20 cellular contexts compared by ENCODE assay signal in genomic region chr9:100590481-100590880, GRCh38. TPM values are rescaled to one million over a fixed set of nuclear protein-coding genes. Genes with fewer than 3 reads are reported as not detected.
A peak's percentile ranks its signal among the peaks of the same experiment; 100 is the strongest.
DNase-seq lines count a peak whose midpoint lies in the region; ATAC-seq, FAIRE-seq and TF ChIP-seq lines count a peak whose summit lies in the region.
"Had no signal": no experiment of that assay in that cellular context is flagged by ENCODE, and none has a peak within 500 bp of the region (broad histone marks: within the 10 kb centered on the region; RNA-seq: fewer than 3 reads in every experiment).

No MANE protein-coding gene starts in this region.

- peaks cover 31% of the 10 kb centered on the region for H3F3A ChIP-seq in SK-N-SH (replicated peaks; ENCODE audit: insufficient read depth)

- H3K9me1 ChIP-seq in endothelial cell of umbilical vein (replicated peaks; ENCODE audit: control insufficient read depth, extremely low read depth, insufficient read depth, low read length): no peaks in the 10 kb centered on the region

- peak; percentile 31 to 66 (median 46) for ATAC-seq in psoas muscle
- ATAC-seq in activated naive CD4-positive, alpha-beta T cell treated with anti-CD3 and anti-CD28 coated beads, Interleukin-2, amount 50 U/mL, for 72 hours: no peak
- ATAC-seq: activated naive CD8-positive, alpha-beta T cell treated with anti-CD3 and anti-CD28 coated beads, Interleukin-2, amount 50 U/mL, for 24 hours; activated T-helper 17 cell treated with anti-CD3 and anti-CD28 coated beads, Interleukin-2, amount 50 U/mL, for 72 hours; left lobe of liver had no signal

- TF ChIP-seq CTCF in SK-N-SH (IDR thresholded peaks at IDR 0.05): no peak
- no peak for TF ChIP-seq CTCF in endothelial cell of umbilical vein (IDR thresholded peaks at IDR 0.05; ENCODE audit: extremely low read depth in 1 of 2, insufficient read depth in 1 of 2, low read depth in 1 of 2, low read length in 2 of 2)
- no peak for TF ChIP-seq CTCF in psoas muscle (IDR thresholded peaks at IDR 0.05)
- no peak for TF ChIP-seq CTCF in esophagus squamous epithelium (IDR thresholded peaks at IDR 0.05)

- no peaks in the 10 kb centered on the region for H3K36me3 Mint-ChIP-seq in activated naive CD4-positive, alpha-beta T cell treated with anti-CD3 and anti-CD28 coated beads, Interleukin-2, amount 50 U/mL, for 72 hours

- DNase-seq in EH (ENCODE audit: low read depth) (peak; percentile 92), SK-N-SH (no peak), endothelial cell of umbilical vein (ENCODE audit: low read depth, low spot score) (peak; percentile 30), psoas muscle (no peak), NCI-H526 (lab: John Stamatoyannopoulos, UW) (no peak), esophagus squamous epithelium (lab: John Stamatoyannopoulos, UW) (no peak)
- DNase-seq in stimulated activated CD4-positive, alpha-beta T cell treated with anti-CD3 and anti-CD28 coated beads, Interleukin-15, amount 100 ng/mL, for 24 hours: no peak
- no peak for DNase-seq in activated naive CD4-positive, alpha-beta T cell treated with anti-CD3 and anti-CD28 coated beads, Interleukin-2, amount 50 U/mL, for 72 hours (ENCODE audit: low spot score in 2 of 2)
- DNase-seq: activated CD4-positive, alpha-beta T cell treated with anti-CD3 and anti-CD28 coated beads for 1 hour; activated naive CD8-positive, alpha-beta T cell treated with anti-CD3 and anti-CD28 coated beads, Interleukin-2, amount 50 U/mL, for 24 hours; endodermal cell; NCI-H1436; NCI-H2171; NCI-H748 treated with DMSO at 0.1 percent for 48 hours; stimulated activated naive CD4-positive, alpha-beta T cell; T1000; upper lobe of left lung had no signal

- 23% methylated on average over 2 of the region's 2 CpGs for WGBS in SK-N-SH (ENCODE audit: low lambda C conversion rate)
- 20 to 39% (median 26%) methylated on average over 2 of the region's 2 CpGs for WGBS in psoas muscle, 3 donors
- WGBS in esophagus squamous epithelium, 2 donors: 57 to 83% methylated on average over 1 to 2 of the region's 2 CpGs

- H4K20me1 ChIP-seq in SK-N-SH (ENCODE audit: insufficient read depth): no peaks in the 10 kb centered on the region
- no peaks in the 10 kb centered on the region for H4K20me1 ChIP-seq in endothelial cell of umbilical vein (replicated peaks; ENCODE audit: control insufficient read depth, extremely low read depth, insufficient read depth, low read length)

- H3K4me2 ChIP-seq in SK-N-SH (peak overlapping the region; percentile 37; the same call in 1 of the 2 replicates), endothelial cell of umbilical vein (ENCODE audit: insufficient read depth, low read length) (no peak overlapping the region)
- H3K4me2 ChIP-seq: neural progenitor cell had no signal

- dilution Hi-C loops in endothelial cell of umbilical vein (cut with MboI; ENCODE audit: extremely low pct_ligation_motif_present, low sequenced_read_pairs): no loop called here

- no peaks in the 10 kb centered on the region for H3K9me2 ChIP-seq in SK-N-SH

- no peak for TF ChIP-seq EP300 in SK-N-SH (IDR thresholded peaks at IDR 0.05; ENCODE audit: borderline replicate concordance in 1 of 2, low read depth in 1 of 2, low read length in 1 of 2)

- H3K4me3 ChIP-seq in SK-N-SH (ENCODE audit: low read depth in 2 of 2, low read length in 1 of 2) (no peak overlapping the region), endothelial cell of umbilical vein (replicated peaks in 1 of 3; ENCODE audit: insufficient read depth in 1 of 3, low read depth in 1 of 3, low read length in 3 of 3) (no peak overlapping the region), psoas muscle (no peak overlapping the region), esophagus squamous epithelium (no peak overlapping the region)
- H3K4me3 ChIP-seq: neural progenitor cell, upper lobe of left lung had no signal

- H3K27ac ChIP-seq in SK-N-SH (ENCODE audit: low read depth in 2 of 2, low read length in 1 of 2) (peak overlapping the region in 1 of 2 experiments; percentile 74; a peak in 2 of 4 replicates), endothelial cell of umbilical vein (ENCODE audit: insufficient read depth, low read depth, low read length) (no peak overlapping the region), psoas muscle (peak overlapping the region; percentile 74), esophagus squamous epithelium (no peak overlapping the region)
- H3K27ac ChIP-seq: neural progenitor cell, upper lobe of left lung had no signal

- H3K9ac ChIP-seq in SK-N-SH: no peak overlapping the region
- no peak overlapping the region for H3K9ac ChIP-seq in endothelial cell of umbilical vein (replicated peaks; ENCODE audit: extremely low read depth, insufficient read depth, low read length)
- H3K9ac ChIP-seq: neural progenitor cell had no signal

- TF ChIP-seq POLR2A in endothelial cell of umbilical vein (IDR thresholded peaks at IDR 0.05; ENCODE audit: low read depth, low read length) (no peak), esophagus squamous epithelium (IDR thresholded peaks at IDR 0.05) (no peak)

- H3K36me3 ChIP-seq in SK-N-SH (replicated peaks in 1 of 2; ENCODE audit: control insufficient read depth in 1 of 2, insufficient read depth in 2 of 2, low read length in 1 of 2) (peaks cover 0 to 2% of the 10 kb centered on the region in 2 experiments), endothelial cell of umbilical vein (ENCODE audit: control insufficient read depth in 2 of 2, extremely low read depth in 1 of 2, insufficient read depth in 2 of 2, low read length in 2 of 2) (no peaks in the 10 kb centered on the region), psoas muscle (ENCODE audit: insufficient read depth in 1 of 2, low read depth in 1 of 2) (peaks cover 0 to 33% of the 10 kb centered on the region in 2 donors), esophagus squamous epithelium (no peaks in the 10 kb centered on the region)
- H3K36me3 ChIP-seq: upper lobe of left lung had no signal

- CTCF ChIA-PET in SK-N-SH (lab: Yijun Ruan, JAX): interaction anchor here (1.6 kb wide), 1 partner anchor 12 kb away, joined by 6 read pairs; no protein-coding TSS in a partner anchor
- CTCF ChIA-PET in endothelial cell of umbilical vein (lab: Charles Lee): interaction anchor here (1.0 to 1.6 kb wide), 6 partner anchors 12 to 266 kb away, joined by 3 to 4 read pairs (median 3); partner anchors contain the start of gene TMEFF1

- H3K4me1 ChIP-seq in SK-N-SH (ENCODE audit: control insufficient read depth in 1 of 2, insufficient read depth in 2 of 2, low read depth in 1 of 2, low read length in 1 of 2): peaks cover 0 to 30% of the 10 kb centered on the region in 2 experiments; a peak in 1 of 4 replicates
- H3K4me1 ChIP-seq in endothelial cell of umbilical vein (ENCODE audit: control insufficient read depth, extremely low read depth, insufficient read depth, low read length): peaks cover 34% of the 10 kb centered on the region
- peaks cover 14% of the 10 kb centered on the region for H3K4me1 ChIP-seq in psoas muscle
- H3K4me1 ChIP-seq in esophagus squamous epithelium: peaks cover 0 to 7% (median 0%) of the 10 kb centered on the region in 3 donors
- H3K4me1 ChIP-seq: upper lobe of left lung had no signal

- H3K27ac Mint-ChIP-seq in activated naive CD4-positive, alpha-beta T cell treated with anti-CD3 and anti-CD28 coated beads, Interleukin-2, amount 50 U/mL, for 72 hours: no peak overlapping the region
- H3K27ac Mint-ChIP-seq: activated naive CD8-positive, alpha-beta T cell treated with anti-CD3 and anti-CD28 coated beads, Interleukin-2, amount 50 U/mL, for 24 hours; activated T-helper 17 cell treated with anti-CD3 and anti-CD28 coated beads, Interleukin-2, amount 50 U/mL, for 72 hours; endodermal cell; neural progenitor cell had no signal

- peak; percentile 53 for FAIRE-seq in endothelial cell of umbilical vein (lab: Jason Lieb, UNC)

- POLR2A ChIA-PET in SK-N-SH (lab: Yijun Ruan, JAX) (no interaction called here), endothelial cell of umbilical vein (lab: Charles Lee) (no interaction called here)

- H2AFZ ChIP-seq in SK-N-SH (ENCODE audit: low read depth): no peak overlapping the region
- no peak overlapping the region for H2AFZ ChIP-seq in endothelial cell of umbilical vein (ENCODE audit: low read depth, low read length)
- H2AFZ ChIP-seq: neural progenitor cell had no signal

- TF ChIP-seq RAD21 in SK-N-SH (IDR thresholded peaks at IDR 0.05; ENCODE audit: low read length): no peak

- H3K79me2 ChIP-seq in SK-N-SH (ENCODE audit: insufficient read depth) (no peaks in the 10 kb centered on the region), endothelial cell of umbilical vein (ENCODE audit: control insufficient read depth, insufficient read depth, low read length) (no peaks in the 10 kb centered on the region)

- BruUV-seq in endothelial cell of umbilical vein (replicated peaks; lab: Mats Ljungman, UMichigan): no TSS peak

- intact Hi-C loops in endothelial cell of umbilical vein (cut with micrococcal nuclease) (no loop called here), psoas muscle (cut with DNase I) (loop anchor here (10.0 kb wide), 2 partner anchors 116 to 766 kb away; partner anchors contain the start of genes NR4A3 (in 1 of the 2) and TMEFF1 (in 1 of the 2)), esophagus squamous epithelium (cut with DNase I) (no loop called here)

- H3K9me3 ChIP-seq in SK-N-SH: no peaks in the 10 kb centered on the region
- no peaks in the 10 kb centered on the region for H3K9me3 ChIP-seq in endothelial cell of umbilical vein (replicated peaks; ENCODE audit: control insufficient read depth, insufficient read depth, low read length)
- H3K9me3 ChIP-seq in psoas muscle: no peaks in the 10 kb centered on the region
- no peaks in the 10 kb centered on the region for H3K9me3 ChIP-seq in esophagus squamous epithelium
- H3K9me3 ChIP-seq: upper lobe of left lung had no signal

- H3K9me3 Mint-ChIP-seq in activated naive CD4-positive, alpha-beta T cell treated with anti-CD3 and anti-CD28 coated beads, Interleukin-2, amount 50 U/mL, for 72 hours: no peaks in the 10 kb centered on the region
- H3K9me3 Mint-ChIP-seq: activated naive CD8-positive, alpha-beta T cell treated with anti-CD3 and anti-CD28 coated beads, Interleukin-2, amount 50 U/mL, for 24 hours; activated T-helper 17 cell treated with anti-CD3 and anti-CD28 coated beads, Interleukin-2, amount 50 U/mL, for 72 hours; endodermal cell; neural progenitor cell had no signal

- H3K27me3 ChIP-seq in SK-N-SH (ENCODE audit: insufficient read depth): no peaks in the 10 kb centered on the region
- H3K27me3 ChIP-seq in endothelial cell of umbilical vein (ENCODE audit: control insufficient read depth in 2 of 2, insufficient read depth in 2 of 2, low read length in 2 of 2): no peaks in the 10 kb centered on the region
- H3K27me3 ChIP-seq in psoas muscle (ENCODE audit: insufficient read depth in 3 of 3, low read length in 2 of 3): no peaks in the 10 kb centered on the region
- no peaks in the 10 kb centered on the region for H3K27me3 ChIP-seq in esophagus squamous epithelium
- H3K27me3 ChIP-seq: neural progenitor cell, upper lobe of left lung had no signal

RNA-seq across cellular contexts. Expression of gene CAVIN4, which starts 12.6 kb away (rescaled TPM):
- 0.54 and 0.73 TPM in 2 replicates for polyA plus RNA-seq in SK-N-SH (2012; rRNA removed)
- polyA plus RNA-seq in SK-N-SH (2012; cell fraction: cytosol; rRNA removed): 0.67 and 0.73 TPM in 2 replicates
- polyA plus RNA-seq in SK-N-SH (2012; cell fraction: nucleus; rRNA removed): 1.1 and 1.9 TPM in 2 replicates
- total RNA-seq in endothelial cell of umbilical vein: 2.5 and 3.1 TPM in 2 replicates
- polyA plus RNA-seq in endothelial cell of umbilical vein: 0.43 and 0.61 TPM in 2 replicates
- polyA plus RNA-seq in endothelial cell of umbilical vein (2011; cell fraction: cytosol; rRNA removed): 0.65 and 0.66 TPM in 2 replicates
- 4.5 and 5.6 TPM in 2 replicates for polyA plus RNA-seq in endothelial cell of umbilical vein (2011; cell fraction: nucleus; rRNA removed)
- polyA plus RNA-seq in endothelial cell of umbilical vein (2012): 1.2 and 1.5 TPM in 2 replicates
- polyA minus RNA-seq in endothelial cell of umbilical vein: 1.4 and 1.7 TPM in 2 replicates
- not detected for polyA minus RNA-seq in endothelial cell of umbilical vein (2011; cell fraction: cytosol; rRNA and poly(A)+ RNA removed)
- 5.5 and 6.3 TPM in 2 replicates for polyA minus RNA-seq in endothelial cell of umbilical vein (2011; cell fraction: nucleus; rRNA and poly(A)+ RNA removed)
- 100 to 1,000 TPM in 1 of 4 donors, 10 to 100 TPM in 3; 68.6 to 230 (median 86.9) TPM for total RNA-seq in psoas muscle
- 10 to 100 TPM in 2 of 3 donors, 1 to 10 TPM in 1; 3.5 to 59.2 (median 25.6) TPM for polyA plus RNA-seq in psoas muscle
- total RNA-seq in esophagus squamous epithelium: under 1 TPM; 0.09 to 0.38 (median 0.19) TPM
- under 1 TPM; 0.14 to 0.21 TPM for total RNA-seq in activated naive CD4-positive, alpha-beta T cell treated with anti-CD3 and anti-CD28 coated beads, Interleukin-2, amount 50 U/mL, for 72 hours

Comparison
In these comparisons a context has a peak if more than half of its experiments do, and no peak if none do; other contexts are left out.
1. DNase-seq: peak in EH (single experiment) and endothelial cell of umbilical vein (single experiment); none in SK-N-SH (single experiment), psoas muscle (0 of 2), NCI-H526 (0 of 2), stimulated activated CD4-positive, alpha-beta T cell treated with anti-CD3 and anti-CD28 coated beads, Interleukin-15, amount 100 ng/mL, for 24 hours (single experiment), esophagus squamous epithelium (single experiment) and activated naive CD4-positive, alpha-beta T cell treated with anti-CD3 and anti-CD28 coated beads, Interleukin-2, amount 50 U/mL, for 72 hours (0 of 2).
2. ATAC-seq: peak in psoas muscle (4 of 4); none in activated naive CD4-positive, alpha-beta T cell treated with anti-CD3 and anti-CD28 coated beads, Interleukin-2, amount 50 U/mL, for 72 hours (0 of 2).
3. RNA of gene CAVIN4, which starts 12.6 kb away (total RNA-seq): 68.6 to 230 TPM in psoas muscle; 2.5 to 3.1 TPM in endothelial cell of umbilical vein, 0.09 to 0.38 TPM in esophagus squamous epithelium and 0.14 to 0.21 TPM in activated naive CD4-positive, alpha-beta T cell treated with anti-CD3 and anti-CD28 coated beads, Interleukin-2, amount 50 U/mL, for 72 hours; every median in the first group is over 10 times any median in the second.
4. intact Hi-C loops: an anchor here in psoas muscle (10.0 kb wide); none called in endothelial cell of umbilical vein and esophagus squamous epithelium.